In genomic region chr3:38824349-38824748, GRCh38 we compare ENCODE assay signal across 25 cellular contexts. TPM values are rescaled to one million over a fixed set of nuclear protein-coding genes. Genes with fewer than 3 reads are reported as not detected.
A peak's percentile ranks its signal among the peaks of the same experiment; 100 is the strongest.
DNase-seq lines count a peak whose midpoint lies in the region; ATAC-seq, FAIRE-seq and TF ChIP-seq lines count a peak whose summit lies in the region.
"Had no signal": no experiment of that assay in that cellular context is flagged by ENCODE, and none has a peak within 500 bp of the region (broad histone marks: within the 10 kb centered on the region; RNA-seq: fewer than 3 reads in every experiment).

No MANE protein-coding gene starts in this region.

- H3K79me1 ChIP-seq in H1 (ENCODE audit: low read depth, low read length) (no peaks in the 10 kb centered on the region), mesenchymal stem cell (replicated peaks; ENCODE audit: low read length, poor library complexity, severe bottlenecking) (no peaks in the 10 kb centered on the region)

- H3K4me3 ChIP-seq in BLaER1 (no peak overlapping the region), GM23338 (no peak overlapping the region), H1 (ENCODE audit: extremely low read depth in 1 of 4, insufficient read depth in 2 of 4, low read depth in 3 of 4, low read length in 4 of 4) (no peak overlapping the region), mesenchymal stem cell (ENCODE audit: insufficient read depth in 1 of 2, low read depth in 1 of 2, low read length in 2 of 2) (no peak overlapping the region)
- H3K4me3 ChIP-seq: A549, GM12878, GM23248, HAP-1 had no signal

- H3K4me3 Mint-ChIP-seq in GM23338 (no peak overlapping the region), neural crest cell (no peak overlapping the region)
- no peak overlapping the region for H3K4me3 Mint-ChIP-seq in natural killer cell treated with Interleukin-12 subunit alpha and Interleukin-12 subunit beta and Interleukin-15 and Interleukin-18, amount 100 ng/mL, for 72 hours
- H3K4me3 Mint-ChIP-seq: CD4-positive, CD25-positive, alpha-beta regulatory T cell; CD8-positive, alpha-beta T cell; HFFc6 had no signal

- H4K5ac ChIP-seq in H1 (ENCODE audit: insufficient read length, low read depth, low read length): no peak overlapping the region

- H3K23me2 ChIP-seq in H1 (ENCODE audit: low read depth, low read length): peaks cover 3% of the 10 kb centered on the region; the same call in 1 of the 2 replicates

- H3K9me3 ChIP-seq in BLaER1 (no peaks in the 10 kb centered on the region), H1 (ENCODE audit: insufficient read depth in 2 of 2, low read depth in 1 of 2, low read length in 1 of 2) (no peaks in the 10 kb centered on the region), mesenchymal stem cell (ENCODE audit: control insufficient read depth, low read length) (no peaks in the 10 kb centered on the region)
- H3K9me3 ChIP-seq: A549, BE2C, Caco-2, HAP-1 had no signal

- H3K14ac ChIP-seq in H1 (ENCODE audit: insufficient read length) (no peak overlapping the region), mesenchymal stem cell (ENCODE audit: low read length in 2 of 2) (no peak overlapping the region)

- H3F3A ChIP-seq in GM23338 (replicated peaks; ENCODE audit: low read depth): no peaks in the 10 kb centered on the region

- no peak for TF ChIP-seq CTCF in GM23338 (conservative IDR thresholded peaks at IDR 0.05; ENCODE audit: low read depth in 2 of 2)
- TF ChIP-seq CTCF in H1 (IDR thresholded peaks at IDR 0.05; ENCODE audit: control extremely low read depth in 1 of 3, insufficient read depth in 1 of 3, low read depth in 1 of 3, low read length in 3 of 3): no peak
- no peak for TF ChIP-seq CTCF in neural crest cell (conservative IDR thresholded peaks at IDR 0.05)

- peaks cover 9% of the 10 kb centered on the region; the same call in 1 of the 2 replicates for H3K9me2 ChIP-seq in GM23338 (ENCODE audit: insufficient read depth)

- no peak overlapping the region for H2BK20ac ChIP-seq in H1 (ENCODE audit: low read length)

- H2BK120ac ChIP-seq in H1 (replicated peaks; ENCODE audit: low read depth, low read length) (no peak overlapping the region), mesenchymal stem cell (ENCODE audit: low read depth, low read length) (no peak overlapping the region)

- no peak overlapping the region for H2AK5ac ChIP-seq in H1 (ENCODE audit: low read depth, low read length)
- H2AK5ac ChIP-seq in mesenchymal stem cell (ENCODE audit: low read length, severe bottlenecking): no peak overlapping the region

- H4K20me1 ChIP-seq in BLaER1 (no peaks in the 10 kb centered on the region), GM23338 (replicated peaks; ENCODE audit: insufficient read depth) (no peaks in the 10 kb centered on the region), H1 (replicated peaks in 1 of 2; ENCODE audit: control insufficient read depth in 1 of 2, insufficient read depth in 2 of 2, low read length in 2 of 2) (no peaks in the 10 kb centered on the region)

- H3K18ac ChIP-seq in H1 (ENCODE audit: extremely low read depth, low read length) (no peak overlapping the region), mesenchymal stem cell (ENCODE audit: low read depth in 1 of 2, low read length in 2 of 2) (no peak overlapping the region)

- no peak overlapping the region for H4K91ac ChIP-seq in H1 (replicated peaks; ENCODE audit: insufficient read length, low read length)
- H4K91ac ChIP-seq in mesenchymal stem cell (ENCODE audit: low read length): no peak overlapping the region

- H4K8ac ChIP-seq in H1 (ENCODE audit: extremely low read depth, insufficient read depth, low read length) (no peak overlapping the region), mesenchymal stem cell (ENCODE audit: low read length) (no peak overlapping the region)

- H2AFZ ChIP-seq in GM23338 (peak overlapping the region; percentile 69; the same call in 1 of the 2 replicates), H1 (ENCODE audit: low read length) (peak overlapping the region; percentile 32; the same call in 1 of the 2 replicates), mesenchymal stem cell (ENCODE audit: low read depth, low read length) (no peak overlapping the region)
- H2AFZ ChIP-seq: GM23248 had no signal

- no peak overlapping the region for H2BK5ac ChIP-seq in H1 (ENCODE audit: low read depth, low read length)
- no peak overlapping the region for H2BK5ac ChIP-seq in mesenchymal stem cell (ENCODE audit: low read depth, low read length, poor library complexity, severe bottlenecking)

- H3K4ac ChIP-seq in H1 (replicated peaks; ENCODE audit: insufficient read length, low read depth, low read length) (no peak overlapping the region), mesenchymal stem cell (ENCODE audit: low read depth in 1 of 2, low read length in 2 of 2) (no peak overlapping the region)

- H3K23ac ChIP-seq in H1 (ENCODE audit: insufficient read length) (no peak overlapping the region), mesenchymal stem cell (ENCODE audit: low read length in 2 of 2) (no peak overlapping the region)

- H2BK12ac ChIP-seq in H1 (ENCODE audit: low read depth, low read length) (0 out of 2 replicates have a peak overlapping the region, but pooled peaks have one; percentile 50), mesenchymal stem cell (ENCODE audit: low read length in 2 of 2) (no peak overlapping the region)

- no peak for TF ChIP-seq POLR2A in H1 (IDR thresholded peaks at IDR 0.05; ENCODE audit: control extremely low read depth in 1 of 2, low read depth in 2 of 2, low read length in 2 of 2)

- 85% methylated on average over 4 of the region's 4 CpGs; no CpG with 5 or more reads in 1 of the 2 experiments for WGBS in H1 (ENCODE audit: extremely low coverage in 1 of 2, insufficient coverage in 1 of 2, insufficient read length in 1 of 2, insufficient replicate concordance in 2 of 2, low coverage in 1 of 2, low lambda C conversion rate in 2 of 2, missing lambda C conversion rate in 1 of 2), 2 experiments
- WGBS in mesenchymal stem cell: 79% methylated on average over 4 of the region's 4 CpGs

- 0 out of 3 replicates have a peak, but pooled peaks cover 5% of the 10 kb centered on the region for H3K9me3 Mint-ChIP-seq in GM23338
- H3K9me3 Mint-ChIP-seq in neural crest cell: no peaks in the 10 kb centered on the region
- no peaks in the 10 kb centered on the region for H3K9me3 Mint-ChIP-seq in natural killer cell treated with Interleukin-12 subunit alpha and Interleukin-12 subunit beta and Interleukin-15 and Interleukin-18, amount 100 ng/mL, for 72 hours
- H3K9me3 Mint-ChIP-seq: CD8-positive, alpha-beta T cell; HFFc6 had no signal

- no peak for TF ChIP-seq RAD21 in H1 (IDR thresholded peaks at IDR 0.05 in 1 of 2, conservative IDR thresholded peaks at IDR 0.05 in 1 of 2; ENCODE audit: low read depth in 2 of 2, low read length in 2 of 2)

- no peak for TF ChIP-seq EP300 in H1 (IDR thresholded peaks at IDR 0.05; ENCODE audit: borderline replicate concordance in 1 of 2, low read depth in 2 of 2, low read length in 2 of 2)

- H3K9ac ChIP-seq in BLaER1 (no peak overlapping the region), H1 (replicated peaks in 1 of 4; ENCODE audit: extremely low read depth in 1 of 4, low read depth in 3 of 4, low read length in 3 of 4) (no peak overlapping the region), mesenchymal stem cell (ENCODE audit: low read length) (no peak overlapping the region)
- H3K9ac ChIP-seq: GM23248 had no signal

- H3K27me3 ChIP-seq in BLaER1: no peaks in the 10 kb centered on the region
- no peaks in the 10 kb centered on the region for H3K27me3 ChIP-seq in GM23338 (ENCODE audit: insufficient read depth)
- no peaks in the 10 kb centered on the region for H3K27me3 ChIP-seq in H1 (replicated peaks in 1 of 4; ENCODE audit: control insufficient read depth in 3 of 4, extremely low read depth in 1 of 4, insufficient read depth in 3 of 4, low read length in 3 of 4)
- H3K27me3 ChIP-seq in mesenchymal stem cell (ENCODE audit: control insufficient read depth in 1 of 2, insufficient read depth in 1 of 2, low read length in 2 of 2): peaks cover 7 to 28% of the 10 kb centered on the region in 2 experiments
- H3K27me3 ChIP-seq: BE2C had no signal

- DNase-seq in GM23338 (ENCODE audit: low spot score) (no peak), H1 (ENCODE audit: low read depth in 1 of 2, low spot score in 2 of 2) (no peak), neural crest cell (ENCODE audit: low read depth, low spot score) (no peak), mesenchymal stem cell (no peak), NCI-H1417 treated with DMSO at 0.1 percent for 48 hours (lab: John Stamatoyannopoulos, UW) (no peak)
- no peak for DNase-seq in natural killer cell treated with Interleukin-12 subunit alpha and Interleukin-12 subunit beta and Interleukin-15 and Interleukin-18, amount 100 ng/mL, for 72 hours (ENCODE audit: low spot score)
- DNase-seq: 8988T; ACHN; AML-193; Caco-2; CD4-positive, CD25-positive, alpha-beta regulatory T cell; CD8-positive, alpha-beta T cell; DMS79; EL; GDM1; GM23248; HFFc6 had no signal

- H3K56ac ChIP-seq in H1 (replicated peaks; ENCODE audit: insufficient read length, low read depth, low read length): no peak overlapping the region

- H3K4me1 Mint-ChIP-seq in GM23338: peaks cover 7% of the 10 kb centered on the region; the same call in 1 of the 3 replicates
- H3K4me1 Mint-ChIP-seq in neural crest cell: peaks cover 6% of the 10 kb centered on the region
- H3K4me1 Mint-ChIP-seq in natural killer cell treated with Interleukin-12 subunit alpha and Interleukin-12 subunit beta and Interleukin-15 and Interleukin-18, amount 100 ng/mL, for 72 hours (ENCODE audit: low read depth in 2 of 2): no peaks in the 10 kb centered on the region
- H3K4me1 Mint-ChIP-seq: CD4-positive, CD25-positive, alpha-beta regulatory T cell had no signal

- FAIRE-seq in H1 (lab: Jason Lieb, UNC): no peak
- FAIRE-seq: A549, GM12878, GM19239, H54 had no signal

- H3K79me2 ChIP-seq in GM23338 (replicated peaks; ENCODE audit: insufficient read depth) (no peaks in the 10 kb centered on the region), H1 (ENCODE audit: control insufficient read depth in 1 of 2, insufficient read depth in 2 of 2, low read length in 2 of 2) (no peaks in the 10 kb centered on the region)

- CTCF ChIA-PET in H1 (lab: Charles Lee; ENCODE audit: partially characterized antibody): interaction anchor here (1.2 to 1.5 kb wide), 2 partner anchors 86 to 136 kb away, joined by 3 to 4 read pairs; no protein-coding TSS in a partner anchor

- no peak overlapping the region for H3K27ac Mint-ChIP-seq in GM23338
- peak overlapping the region; percentile 79 for H3K27ac Mint-ChIP-seq in neural crest cell (ENCODE audit: unreplicated experiment)
- no peak overlapping the region for H3K27ac Mint-ChIP-seq in natural killer cell treated with Interleukin-12 subunit alpha and Interleukin-12 subunit beta and Interleukin-15 and Interleukin-18, amount 100 ng/mL, for 72 hours
- H3K27ac Mint-ChIP-seq: CD4-positive, CD25-positive, alpha-beta regulatory T cell; CD8-positive, alpha-beta T cell; HFFc6 had no signal

- POLR2A ChIA-PET in H1 (lab: Charles Lee; ENCODE audit: partially characterized antibody): no interaction called here

- no peaks in the 10 kb centered on the region for H3K27me3 Mint-ChIP-seq in GM23338 (ENCODE audit: insufficient read depth, low read depth, poor library complexity)
- H3K27me3 Mint-ChIP-seq in neural crest cell (ENCODE audit: low read depth): peaks cover 6% of the 10 kb centered on the region
- H3K27me3 Mint-ChIP-seq in natural killer cell treated with Interleukin-12 subunit alpha and Interleukin-12 subunit beta and Interleukin-15 and Interleukin-18, amount 100 ng/mL, for 72 hours: peaks cover 6 to 19% of the 10 kb centered on the region in 2 donors
- H3K27me3 Mint-ChIP-seq: CD4-positive, CD25-positive, alpha-beta regulatory T cell had no signal

- H3K4me1 ChIP-seq in BLaER1 (peaks cover 34% of the 10 kb centered on the region), GM23338 (ENCODE audit: insufficient read depth) (no peaks in the 10 kb centered on the region), H1 (replicated peaks in 1 of 4; ENCODE audit: control insufficient read depth in 3 of 4, insufficient read depth in 4 of 4, low read length in 3 of 4) (no peaks in the 10 kb centered on the region), mesenchymal stem cell (ENCODE audit: control insufficient read depth, insufficient read depth, low read depth, low read length) (peaks cover 10% of the 10 kb centered on the region)
- H3K4me1 ChIP-seq: BE2C, Caco-2, HAP-1 had no signal

- H3K27ac ChIP-seq in BLaER1 (no peak overlapping the region), GM23338 (ENCODE audit: low read depth) (no peak overlapping the region), H1 (ENCODE audit: low read depth, low read length) (no peak overlapping the region), mesenchymal stem cell (ENCODE audit: low read length, poor library complexity, severe bottlenecking) (no peak overlapping the region)
- H3K27ac ChIP-seq: A549, C4-2B, GM23248 had no signal

- ATAC-seq in GM23338: no peak
- ATAC-seq in natural killer cell treated with Interleukin-12 subunit alpha and Interleukin-12 subunit beta and Interleukin-15 and Interleukin-18, amount 100 ng/mL, for 72 hours: no peak
- ATAC-seq: A549; CD8-positive, alpha-beta T cell; GM12878 had no signal

- H3K4me2 ChIP-seq in BLaER1 (peak overlapping the region; percentile 74), GM23338 (no peak overlapping the region), H1 (ENCODE audit: insufficient read depth in 1 of 2, low read depth in 2 of 2, low read length in 2 of 2) (no peak overlapping the region), mesenchymal stem cell (ENCODE audit: low read length, poor library complexity, severe bottlenecking) (no peak overlapping the region)
- H3K4me2 ChIP-seq: A549 had no signal

- H2BK15ac ChIP-seq in H1 (ENCODE audit: low read length) (no peak overlapping the region), mesenchymal stem cell (ENCODE audit: low read depth, poor library complexity, severe bottlenecking) (no peak overlapping the region)

- H3K36me3 ChIP-seq in BLaER1 (no peaks in the 10 kb centered on the region), GM23338 (ENCODE audit: insufficient read depth) (no peaks in the 10 kb centered on the region), H1 (ENCODE audit: control insufficient read depth in 2 of 4, insufficient read depth in 4 of 4, low read length in 3 of 4) (no peaks in the 10 kb centered on the region), mesenchymal stem cell (ENCODE audit: control insufficient read depth in 1 of 2, insufficient read depth in 2 of 2, low read depth in 1 of 2, low read length in 2 of 2) (no peaks in the 10 kb centered on the region)
- H3K36me3 ChIP-seq: BE2C, HAP-1 had no signal

- no peaks in the 10 kb centered on the region for H3K36me3 Mint-ChIP-seq in GM23338 (ENCODE audit: low read depth)
- H3K36me3 Mint-ChIP-seq in neural crest cell (ENCODE audit: low read depth): no peaks in the 10 kb centered on the region
- H3K36me3 Mint-ChIP-seq in natural killer cell treated with Interleukin-12 subunit alpha and Interleukin-12 subunit beta and Interleukin-15 and Interleukin-18, amount 100 ng/mL, for 72 hours: no peaks in the 10 kb centered on the region
- H3K36me3 Mint-ChIP-seq: CD4-positive, CD25-positive, alpha-beta regulatory T cell; CD8-positive, alpha-beta T cell had no signal

RNA-seq across cellular contexts. Expression of gene SCN10A, which starts 8.3 kb away (rescaled TPM):
- 0.03 TPM in 1 of 2 replicates, not detected in the other for total RNA-seq in GM23338 (2014; rRNA removed; shearing (Covaris generic))
- not detected in 2 replicates for polyA plus RNA-seq in GM23338 (2016; fragmentation: Nextera tagmentation; extraction: Ambion mirVana)
- total RNA-seq in H1 (2021; fragmentation: NEBNext Ultra II Directional; extraction: Animal tissue kit (Norgen Biotek cat#: 25700)): not detected in 2 replicates
- polyA plus RNA-seq in H1 (2011; rRNA removed): not detected in 2 replicates
- polyA plus RNA-seq in H1 (2011; cell fraction: cytosol; rRNA removed): not detected
- polyA plus RNA-seq in H1 (2011; cell fraction: nucleus; rRNA removed): not detected
- not detected in 4 replicates for polyA plus RNA-seq in H1 (2012, experiment 1 of 2)
- not detected for polyA plus RNA-seq in H1 (2012, experiment 2 of 2)
- polyA plus RNA-seq in H1 (2013, experiment 1 of 2): not detected
- not detected for polyA plus RNA-seq in H1 (2013, experiment 2 of 2)
- polyA minus RNA-seq in H1 (2011; rRNA and poly(A)+ RNA removed): not detected in 2 replicates
- polyA minus RNA-seq in H1 (2011; cell fraction: cytosol; rRNA and poly(A)+ RNA removed): not detected
- not detected for polyA minus RNA-seq in H1 (2011; cell fraction: nucleus; rRNA and poly(A)+ RNA removed)
- not detected in 2 replicates for total RNA-seq in neural crest cell
- not detected for total RNA-seq in natural killer cell treated with Interleukin-12 subunit alpha and Interleukin-12 subunit beta and Interleukin-15 and Interleukin-18, amount 100 ng/mL, for 72 hours
- polyA plus RNA-seq in mesenchymal stem cell (2013, experiment 1 of 2): not detected
- not detected for polyA plus RNA-seq in mesenchymal stem cell (2013, experiment 2 of 2)
- total RNA-seq: Caco-2; CD4-positive, CD25-positive, alpha-beta regulatory T cell; CD8-positive, alpha-beta T cell; GM12878; GM23248; HFFc6 had no signal
- polyA plus RNA-seq: A549; CD4-positive, CD25-positive, alpha-beta regulatory T cell; GM12878; GM23248 had no signal
